ENCODE assay signal across 25 cellular contexts in the genomic region with DNA sequence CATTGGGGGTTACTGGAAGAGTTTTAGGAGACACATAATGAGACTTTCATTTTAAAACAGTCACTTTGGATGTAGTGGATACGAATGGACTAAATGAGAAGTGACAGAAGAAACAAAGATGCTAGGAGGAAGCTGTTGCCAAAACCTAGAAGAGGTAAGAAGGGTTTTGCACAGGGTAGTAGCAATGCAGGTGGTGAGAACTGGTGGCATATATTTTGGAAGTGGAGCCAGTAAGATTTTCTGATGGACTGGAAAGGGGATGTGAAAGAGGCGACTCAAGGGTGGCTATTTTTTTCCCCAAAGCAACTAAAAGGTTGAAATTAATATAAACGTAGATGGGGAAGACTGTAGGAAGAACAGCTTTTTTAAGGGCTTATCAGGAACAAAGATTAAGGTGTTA.
"Had no signal": no experiment of that assay in that cellular context is flagged by ENCODE, and none has a peak within 500 bp of the region (broad histone marks: within the 10 kb centered on the region; RNA-seq: fewer than 3 reads in every experiment).

No MANE protein-coding gene starts in this region.

- H3K4me1 Mint-ChIP-seq: endodermal cell; immature natural killer cell; stimulated activated naive CD8-positive, alpha-beta T cell treated with anti-CD3 and anti-CD28 coated beads, Interleukin-15, amount 100 ng/mL, for 72 hours had no signal

- H3K27ac Mint-ChIP-seq: endodermal cell; natural killer cell treated with Interleukin-12 subunit alpha and Interleukin-12 subunit beta and Interleukin-15 and Interleukin-18, amount 100 ng/mL, for 72 hours; neural progenitor cell had no signal

- DNase-seq: colonic mucosa; effector CD4-positive, alpha-beta T cell; endodermal cell; gastrocnemius medialis; glutamatergic neuron; immature natural killer cell; left cardiac atrium; left ventricle myocardium inferior; lower lobe of right lung; mesenchymal stem cell; midbrain; nucleus accumbens; ovary; sigmoid colon; stimulated activated CD4-positive, alpha-beta T cell treated with anti-CD3 and anti-CD28 coated beads, Interleukin-2, amount 100 ng/mL, for 24 hours; stimulated activated CD4-positive, alpha-beta T cell treated with anti-CD3 and anti-CD28 coated beads, Interleukin-4, amount 100 ng/mL, for 4 hours; stimulated activated naive CD8-positive, alpha-beta T cell treated with anti-CD3 and anti-CD28 coated beads, Interleukin-15, amount 100 ng/mL, for 72 hours; testis; upper lobe of right lung had no signal

- H3K27me3 ChIP-seq: colonic mucosa, gastrocnemius medialis, neural progenitor cell, ovary, right atrium auricular region, sigmoid colon, testis, tibial nerve, upper lobe of right lung, vagina had no signal

- H3K4me3 Mint-ChIP-seq: endodermal cell; immature natural killer cell; natural killer cell treated with Interleukin-12 subunit alpha and Interleukin-12 subunit beta and Interleukin-15 and Interleukin-18, amount 100 ng/mL, for 72 hours; neural progenitor cell; stimulated activated naive CD8-positive, alpha-beta T cell treated with anti-CD3 and anti-CD28 coated beads, Interleukin-15, amount 100 ng/mL, for 72 hours had no signal

- ATAC-seq: gastrocnemius medialis; left cardiac atrium; lower lobe of right lung; natural killer cell treated with Interleukin-12 subunit alpha and Interleukin-12 subunit beta and Interleukin-15 and Interleukin-18, amount 100 ng/mL, for 72 hours; stimulated activated naive CD8-positive, alpha-beta T cell treated with anti-CD3 and anti-CD28 coated beads, Interleukin-15, amount 100 ng/mL, for 72 hours; upper lobe of right lung had no signal

- H3K9me3 ChIP-seq: colonic mucosa, gastrocnemius medialis, left ventricle myocardium inferior, lower lobe of right lung, ovary, right atrium auricular region, sigmoid colon, testis, tibial nerve, upper lobe of right lung, vagina had no signal

- H3K27ac ChIP-seq: colonic mucosa, gastrocnemius medialis, left ventricle myocardium inferior, lower lobe of right lung, neural progenitor cell, ovary, right atrium auricular region, sigmoid colon, skin epidermis, testis, tibial nerve, upper lobe of right lung, vagina had no signal

- H3K36me3 Mint-ChIP-seq: natural killer cell treated with Interleukin-12 subunit alpha and Interleukin-12 subunit beta and Interleukin-15 and Interleukin-18, amount 100 ng/mL, for 72 hours; neural progenitor cell had no signal

- H3K27me3 Mint-ChIP-seq: natural killer cell treated with Interleukin-12 subunit alpha and Interleukin-12 subunit beta and Interleukin-15 and Interleukin-18, amount 100 ng/mL, for 72 hours; stimulated activated naive CD8-positive, alpha-beta T cell treated with anti-CD3 and anti-CD28 coated beads, Interleukin-15, amount 100 ng/mL, for 72 hours had no signal

- H3K9me3 Mint-ChIP-seq: endodermal cell; neural progenitor cell; stimulated activated naive CD8-positive, alpha-beta T cell treated with anti-CD3 and anti-CD28 coated beads, Interleukin-15, amount 100 ng/mL, for 72 hours had no signal
